ENCODE assay signal across 1 cellular context in the genomic region with DNA sequence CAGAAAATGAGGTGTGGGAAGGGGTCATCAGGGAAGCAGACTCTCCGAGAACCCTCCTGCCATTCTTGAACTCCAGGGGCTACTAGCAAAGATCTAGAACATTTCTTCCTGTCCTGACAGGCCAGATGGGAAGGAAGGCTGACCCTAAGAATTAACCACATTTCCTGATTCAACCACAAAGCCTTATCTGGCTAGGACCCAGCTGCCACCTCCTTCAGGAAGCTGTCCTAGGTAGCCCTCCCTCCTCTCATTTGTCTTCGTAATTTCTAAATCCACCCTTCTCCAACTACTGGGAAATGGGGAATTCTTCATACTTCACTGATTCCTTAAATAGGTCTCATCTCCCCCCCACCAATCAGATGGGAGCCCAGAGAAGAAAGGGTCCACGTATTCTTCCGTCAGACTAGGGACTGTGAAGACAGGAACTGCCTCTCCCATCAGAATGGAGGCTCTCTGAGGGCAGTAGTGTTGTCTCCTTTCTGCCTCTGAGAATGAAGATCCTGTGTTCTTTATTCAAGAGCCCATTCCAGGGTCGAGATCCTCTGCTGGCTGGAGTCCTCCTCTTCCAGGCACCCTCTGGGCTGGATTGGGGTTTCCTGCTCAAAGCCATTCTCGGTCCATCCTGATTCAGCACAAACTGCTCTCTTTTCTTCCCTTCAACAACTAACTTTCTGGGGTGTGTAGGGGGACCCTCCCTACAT.
TF ChIP-seq lines count a peak whose summit lies in the region.

No MANE protein-coding gene starts in this region.

TF ChIP-seq in endothelial cell of umbilical vein, 7 proteins besides CTCF, POLR2A, EP300 and RAD21 (continued from another document):
- TF ChIP-seq POLR2AphosphoS5 (IDR thresholded peaks at IDR 0.05; ENCODE audit: insufficient read depth, low read depth, low read length), result peak; percentile 60
- peak; percentile 69 for TF ChIP-seq GATA2 (IDR thresholded peaks at IDR 0.05; ENCODE audit: insufficient read depth, insufficient read length, low read depth, low read length)
- no peak for TF ChIP-seq MYC (IDR thresholded peaks at IDR 0.05; ENCODE audit: low read depth, low read length)
- TF ChIP-seq JUN (IDR thresholded peaks at IDR 0.05; ENCODE audit: borderline replicate concordance, insufficient read depth, insufficient read length, low read depth), result no peak
